ENCODE assay signal across 16 cellular contexts in the genomic region with DNA sequence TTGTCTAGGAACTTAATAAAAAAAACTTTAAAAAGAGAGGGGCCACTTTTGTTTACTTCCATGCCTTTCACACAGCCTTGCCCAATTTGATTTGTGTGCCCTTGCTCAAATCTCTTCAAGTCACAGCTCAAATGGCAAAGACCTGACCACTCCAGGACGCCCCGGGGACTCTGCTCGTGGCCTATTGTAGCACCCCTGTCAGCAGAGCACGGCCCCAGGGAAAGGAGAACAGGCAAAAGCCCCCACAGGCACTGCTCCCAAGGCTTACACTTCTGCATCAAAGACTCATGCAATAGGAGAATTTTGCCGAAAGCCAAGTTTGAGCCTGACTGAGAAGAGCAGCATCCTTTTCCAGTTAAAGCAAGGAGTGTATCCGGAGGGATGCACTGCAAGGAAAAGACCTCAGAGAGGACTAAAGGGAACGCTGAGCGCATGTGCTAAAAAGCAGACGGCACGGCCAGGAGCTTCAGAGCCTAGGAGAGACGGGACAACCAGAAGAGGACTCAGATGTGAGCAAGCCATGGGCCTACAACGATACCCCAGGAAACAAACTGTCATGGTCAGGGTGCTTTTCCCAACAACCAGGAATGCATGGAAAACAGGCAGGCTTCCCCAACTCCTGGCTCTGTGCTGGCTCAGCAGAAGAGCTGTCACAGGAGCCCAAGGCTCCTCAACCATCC. TPM values are rescaled to one million over a fixed set of nuclear protein-coding genes. Genes with fewer than 3 reads are reported as not detected.
A peak's percentile ranks its signal among the peaks of the same experiment; 100 is the strongest.
DNase-seq lines count a peak whose midpoint lies in the region; ATAC-seq, FAIRE-seq and TF ChIP-seq lines count a peak whose summit lies in the region.
"Had no signal": no experiment of that assay in that cellular context is flagged by ENCODE, and none has a peak within 500 bp of the region (broad histone marks: within the 10 kb centered on the region; RNA-seq: fewer than 3 reads in every experiment).

No MANE protein-coding gene starts in this region.

- H3K27me3 Mint-ChIP-seq in WTC11 (ENCODE audit: low read depth): no peaks in the 10 kb centered on the region

- H3K4me1 Mint-ChIP-seq in WTC11: peaks cover 86% of the 10 kb centered on the region

- TF ChIP-seq CTCF in WTC11 (IDR thresholded peaks at IDR 0.05) (no peak), omental fat pad (IDR thresholded peaks at IDR 0.05) (no peak), D721Med (IDR thresholded peaks at IDR 0.05; ENCODE audit: insufficient read depth, missing control alignments) (no peak)

- H3K9me3 ChIP-seq in skeletal muscle tissue (ENCODE audit: control insufficient read depth in 3 of 3, low read length in 3 of 3): no peaks in the 10 kb centered on the region
- H3K9me3 ChIP-seq: right lobe of liver had no signal

- no peaks in the 10 kb centered on the region for H3K36me3 Mint-ChIP-seq in WTC11

- CTCF ChIA-PET in WTC11 (lab: Charles Lee): interaction anchor here (0.5 to 0.6 kb wide), 3 partner anchors 10 to 25 kb away, joined by 3 to 4 read pairs (median 3); no protein-coding TSS in a partner anchor

- H3K9ac ChIP-seq in skeletal muscle tissue (ENCODE audit: low read depth in 1 of 3, low read length in 3 of 3): peak overlapping the region; percentile 6 to 47 (median 41)

- no peaks in the 10 kb centered on the region for H3K9me3 Mint-ChIP-seq in WTC11

- ATAC-seq in WTC11 (peak; percentile 9; the same call in 1 of the 2 replicates), left lobe of liver (peak; percentile 45), GM21825 (IDR thresholded peaks at IDR 0.05; ENCODE audit: unreplicated experiment) (no peak), omental fat pad (ENCODE audit: low FRiP score) (no peak)

- H3K36me3 ChIP-seq in skeletal muscle tissue (ENCODE audit: control insufficient read depth in 3 of 3, insufficient read depth in 3 of 3, low read length in 3 of 3): peaks cover 0 to 3% (median 2%) of the 10 kb centered on the region in 3 donors
- H3K36me3 ChIP-seq: right lobe of liver had no signal

- FAIRE-seq in D721Med (lab: Jason Lieb, UNC): no peak
- FAIRE-seq: colon, GM12891 had no signal

- POLR2A ChIA-PET in WTC11 (lab: Charles Lee): no interaction called here

- no peak overlapping the region for H3K27ac ChIP-seq in skeletal muscle tissue (ENCODE audit: low read depth, low read length)
- H3K27ac ChIP-seq: right lobe of liver had no signal

- DNase-seq in G401 (ENCODE audit: low spot score) (peak; percentile 43), WTC11 (ENCODE audit: low spot score) (no peak), left lobe of liver (ENCODE audit: low spot score) (no peak), omental fat pad (ENCODE audit: low spot score) (no peak), D721Med (ENCODE audit: insufficient read length, low spot score) (no peak), Kasumi-1 (lab: John Stamatoyannopoulos, UW) (no peak)
- DNase-seq: activated CD4-positive, alpha-beta T cell treated with anti-CD3 and anti-CD28 coated beads for 4 hours; activated effector memory CD4-positive, alpha-beta T cell treated with Interleukin-2 at 50 U/mL for 16 hours; COR-L47; MM.1S; NCI-H2227 treated with DMSO at 0.1 percent for 48 hours; right lobe of liver had no signal

- H3K4me3 ChIP-seq in skeletal muscle tissue (ENCODE audit: low read length in 3 of 3): peak overlapping the region; percentile 38 to 56 (median 45)
- H3K4me3 ChIP-seq: right lobe of liver had no signal

- H3K27ac Mint-ChIP-seq in WTC11: peak overlapping the region; percentile 87

- in situ Hi-C loops in G401 (cut with HindIII; ENCODE audit: low sequenced_read_pairs): no loop called here

- H3K4me1 ChIP-seq in skeletal muscle tissue (ENCODE audit: control insufficient read depth in 3 of 3, insufficient read depth in 3 of 3, low read length in 3 of 3): peaks cover 66 to 75% (median 75%) of the 10 kb centered on the region in 3 donors

- no peaks in the 10 kb centered on the region for H3K27me3 ChIP-seq in skeletal muscle tissue (ENCODE audit: control insufficient read depth in 3 of 3, insufficient read depth in 3 of 3, low read length in 3 of 3)
- H3K27me3 ChIP-seq: right lobe of liver had no signal

- H3K4me3 Mint-ChIP-seq in WTC11: no peak overlapping the region

TF ChIP-seq in WTC11, 78 proteins besides CTCF, POLR2A, EP300 and RAD21:
- TF ChIP-seq, protein P1, sequence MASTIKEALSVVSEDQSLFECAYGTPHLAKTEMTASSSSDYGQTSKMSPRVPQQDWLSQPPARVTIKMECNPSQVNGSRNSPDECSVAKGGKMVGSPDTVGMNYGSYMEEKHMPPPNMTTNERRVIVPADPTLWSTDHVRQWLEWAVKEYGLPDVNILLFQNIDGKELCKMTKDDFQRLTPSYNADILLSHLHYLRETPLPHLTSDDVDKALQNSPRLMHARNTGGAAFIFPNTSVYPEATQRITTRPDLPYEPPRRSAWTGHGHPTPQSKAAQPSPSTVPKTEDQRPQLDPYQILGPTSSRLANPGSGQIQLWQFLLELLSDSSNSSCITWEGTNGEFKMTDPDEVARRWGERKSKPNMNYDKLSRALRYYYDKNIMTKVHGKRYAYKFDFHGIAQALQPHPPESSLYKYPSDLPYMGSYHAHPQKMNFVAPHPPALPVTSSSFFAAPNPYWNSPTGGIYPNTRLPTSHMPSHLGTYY (CRISPR knock-in tag; IDR thresholded peaks at IDR 0.05): no peak
- TF ChIP-seq, protein P2, sequence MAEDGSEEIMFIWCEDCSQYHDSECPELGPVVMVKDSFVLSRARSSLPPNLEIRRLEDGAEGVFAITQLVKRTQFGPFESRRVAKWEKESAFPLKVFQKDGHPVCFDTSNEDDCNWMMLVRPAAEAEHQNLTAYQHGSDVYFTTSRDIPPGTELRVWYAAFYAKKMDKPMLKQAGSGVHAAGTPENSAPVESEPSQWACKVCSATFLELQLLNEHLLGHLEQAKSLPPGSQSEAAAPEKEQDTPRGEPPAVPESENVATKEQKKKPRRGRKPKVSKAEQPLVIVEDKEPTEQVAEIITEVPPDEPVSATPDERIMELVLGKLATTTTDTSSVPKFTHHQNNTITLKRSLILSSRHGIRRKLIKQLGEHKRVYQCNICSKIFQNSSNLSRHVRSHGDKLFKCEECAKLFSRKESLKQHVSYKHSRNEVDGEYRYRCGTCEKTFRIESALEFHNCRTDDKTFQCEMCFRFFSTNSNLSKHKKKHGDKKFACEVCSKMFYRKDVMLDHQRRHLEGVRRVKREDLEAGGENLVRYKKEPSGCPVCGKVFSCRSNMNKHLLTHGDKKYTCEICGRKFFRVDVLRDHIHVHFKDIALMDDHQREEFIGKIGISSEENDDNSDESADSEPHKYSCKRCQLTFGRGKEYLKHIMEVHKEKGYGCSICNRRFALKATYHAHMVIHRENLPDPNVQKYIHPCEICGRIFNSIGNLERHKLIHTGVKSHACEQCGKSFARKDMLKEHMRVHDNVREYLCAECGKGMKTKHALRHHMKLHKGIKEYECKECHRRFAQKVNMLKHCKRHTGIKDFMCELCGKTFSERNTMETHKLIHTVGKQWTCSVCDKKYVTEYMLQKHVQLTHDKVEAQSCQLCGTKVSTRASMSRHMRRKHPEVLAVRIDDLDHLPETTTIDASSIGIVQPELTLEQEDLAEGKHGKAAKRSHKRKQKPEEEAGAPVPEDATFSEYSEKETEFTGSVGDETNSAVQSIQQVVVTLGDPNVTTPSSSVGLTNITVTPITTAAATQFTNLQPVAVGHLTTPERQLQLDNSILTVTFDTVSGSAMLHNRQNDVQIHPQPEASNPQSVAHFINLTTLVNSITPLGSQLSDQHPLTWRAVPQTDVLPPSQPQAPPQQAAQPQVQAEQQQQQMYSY (CRISPR knock-in tag; IDR thresholded peaks at IDR 0.05): no peak
- TF ChIP-seq JUN (CRISPR knock-in tag; IDR thresholded peaks at IDR 0.05): no peak
- TF ChIP-seq ZNF138 (CRISPR knock-in tag; conservative IDR thresholded peaks at IDR 0.05): no peak
- TF ChIP-seq, protein P3, sequence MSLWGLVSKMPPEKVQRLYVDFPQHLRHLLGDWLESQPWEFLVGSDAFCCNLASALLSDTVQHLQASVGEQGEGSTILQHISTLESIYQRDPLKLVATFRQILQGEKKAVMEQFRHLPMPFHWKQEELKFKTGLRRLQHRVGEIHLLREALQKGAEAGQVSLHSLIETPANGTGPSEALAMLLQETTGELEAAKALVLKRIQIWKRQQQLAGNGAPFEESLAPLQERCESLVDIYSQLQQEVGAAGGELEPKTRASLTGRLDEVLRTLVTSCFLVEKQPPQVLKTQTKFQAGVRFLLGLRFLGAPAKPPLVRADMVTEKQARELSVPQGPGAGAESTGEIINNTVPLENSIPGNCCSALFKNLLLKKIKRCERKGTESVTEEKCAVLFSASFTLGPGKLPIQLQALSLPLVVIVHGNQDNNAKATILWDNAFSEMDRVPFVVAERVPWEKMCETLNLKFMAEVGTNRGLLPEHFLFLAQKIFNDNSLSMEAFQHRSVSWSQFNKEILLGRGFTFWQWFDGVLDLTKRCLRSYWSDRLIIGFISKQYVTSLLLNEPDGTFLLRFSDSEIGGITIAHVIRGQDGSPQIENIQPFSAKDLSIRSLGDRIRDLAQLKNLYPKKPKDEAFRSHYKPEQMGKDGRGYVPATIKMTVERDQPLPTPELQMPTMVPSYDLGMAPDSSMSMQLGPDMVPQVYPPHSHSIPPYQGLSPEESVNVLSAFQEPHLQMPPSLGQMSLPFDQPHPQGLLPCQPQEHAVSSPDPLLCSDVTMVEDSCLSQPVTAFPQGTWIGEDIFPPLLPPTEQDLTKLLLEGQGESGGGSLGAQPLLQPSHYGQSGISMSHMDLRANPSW (CRISPR knock-in tag; conservative IDR thresholded peaks at IDR 0.05; ENCODE audit: low read depth): no peak
- no peak for TF ChIP-seq NFATC4 (CRISPR knock-in tag; IDR thresholded peaks at IDR 0.05)
- TF ChIP-seq ZNF396 (CRISPR knock-in tag; IDR thresholded peaks at IDR 0.05; ENCODE audit: borderline replicate concordance): no peak
- no peak for TF ChIP-seq PRRX2 (CRISPR knock-in tag; IDR thresholded peaks at IDR 0.05)
- no peak for TF ChIP-seq EMX1 (CRISPR knock-in tag; IDR thresholded peaks at IDR 0.05)
TF ChIP-seq in WTC11: peak in this region for 0.

RNA-seq across cellular contexts. Expression of gene CREBBP, which starts 8.2 kb away (rescaled TPM):
- total RNA-seq in G401 (2014; rRNA removed; shearing (Covaris generic)): 6.2 and 8.6 TPM in 2 replicates
- total RNA-seq in WTC11 (2021) (46.3 to 53.4 TPM (median 49.6 TPM) in 3 replicates), left lobe of liver (30.3 TPM), skeletal muscle tissue (49.6 TPM), omental fat pad (100 to 1,000 TPM in 1 of 4 donors, 10 to 100 TPM in 3; 38.9 to 105 (median 51.8) TPM)

Comparison
In these comparisons a context has a peak if more than half of its experiments do, and no peak if none do; other contexts are left out.
1. ATAC-seq: peak in WTC11 (single experiment) and left lobe of liver (single experiment); none in GM21825 (single experiment) and omental fat pad (single experiment).